Comparison of ENCODE assay signal across 9 cellular contexts in genomic region chr11:128653828-128654231, GRCh38. TPM values are rescaled to one million over a fixed set of nuclear protein-coding genes. Genes with fewer than 3 reads are reported as not detected.
DNase-seq lines count a peak whose midpoint lies in the region; ATAC-seq and TF ChIP-seq lines count a peak whose summit lies in the region.
"Had no signal": no experiment of that assay in that cellular context is flagged by ENCODE, and none has a peak within 500 bp of the region (broad histone marks: within the 10 kb centered on the region; RNA-seq: fewer than 3 reads in every experiment).

No MANE protein-coding gene starts in this region.

- CTCF ChIA-PET in activated CD4-positive, alpha-beta memory T cell treated with anti-CD3 and anti-CD28 coated beads for 36 hours (lab: Charles Lee) = no interaction called here
- CTCF ChIA-PET in activated CD4-positive, alpha-beta T cell treated with anti-CD3 and anti-CD28 coated beads, Interleukin-2, amount 10 ng/mL, durations not matched to agents 7 days and 5 days (lab: Charles Lee) = interaction anchor here (0.9 kb wide), 1 partner anchor 31 kb away, joined by 3 read pairs; no protein-coding TSS in a partner anchor

- H3K27ac Mint-ChIP-seq in nephron progenitor cell = no peak overlapping the region
- H3K27ac Mint-ChIP-seq in activated CD4-positive, alpha-beta memory T cell treated with anti-CD3 and anti-CD28 coated beads for 36 hours = no peak overlapping the region
- H3K27ac Mint-ChIP-seq in activated CD4-positive, alpha-beta T cell treated with anti-CD3 and anti-CD28 coated beads, Interleukin-2, amount 10 ng/mL, durations not matched to agents 7 days and 5 days = no peak overlapping the region

- ATAC-seq in GM21529 (IDR thresholded peaks at IDR 0.05; ENCODE audit: unreplicated experiment) = no peak

- H3K4me1 Mint-ChIP-seq in nephron progenitor cell = peaks cover 11% of the 10 kb centered on the region
- H3K4me1 Mint-ChIP-seq in activated CD4-positive, alpha-beta memory T cell treated with anti-CD3 and anti-CD28 coated beads for 36 hours (ENCODE audit: low read depth) = peaks cover 6% of the 10 kb centered on the region
- H3K4me1 Mint-ChIP-seq in activated CD4-positive, alpha-beta T cell treated with anti-CD3 and anti-CD28 coated beads, Interleukin-2, amount 10 ng/mL, durations not matched to agents 7 days and 5 days = no peaks in the 10 kb centered on the region

- no peak for TF ChIP-seq CTCF in nephron progenitor cell (IDR thresholded peaks at IDR 0.05)

- intact Hi-C loops in activated CD4-positive, alpha-beta memory T cell treated with anti-CD3 and anti-CD28 coated beads for 36 hours (cut with micrococcal nuclease) = no loop called here

- no peak overlapping the region for H3K4me3 Mint-ChIP-seq in nephron progenitor cell
- H3K4me3 Mint-ChIP-seq in activated CD4-positive, alpha-beta memory T cell treated with anti-CD3 and anti-CD28 coated beads for 36 hours = no peak overlapping the region
- H3K4me3 Mint-ChIP-seq in activated CD4-positive, alpha-beta T cell treated with anti-CD3 and anti-CD28 coated beads, Interleukin-2, amount 10 ng/mL, durations not matched to agents 7 days and 5 days = no peak overlapping the region

- peaks cover 3% of the 10 kb centered on the region for H3K9me3 Mint-ChIP-seq in nephron progenitor cell
- H3K9me3 Mint-ChIP-seq in activated CD4-positive, alpha-beta memory T cell treated with anti-CD3 and anti-CD28 coated beads for 36 hours = no peaks in the 10 kb centered on the region
- H3K9me3 Mint-ChIP-seq in activated CD4-positive, alpha-beta T cell treated with anti-CD3 and anti-CD28 coated beads, Interleukin-2, amount 10 ng/mL, durations not matched to agents 7 days and 5 days = peaks cover 2% of the 10 kb centered on the region

- H3K36me3 Mint-ChIP-seq in nephron progenitor cell (ENCODE audit: low read depth) = peaks cover 5% of the 10 kb centered on the region
- no peaks in the 10 kb centered on the region for H3K36me3 Mint-ChIP-seq in activated CD4-positive, alpha-beta memory T cell treated with anti-CD3 and anti-CD28 coated beads for 36 hours
- H3K36me3 Mint-ChIP-seq in activated CD4-positive, alpha-beta T cell treated with anti-CD3 and anti-CD28 coated beads, Interleukin-2, amount 10 ng/mL, durations not matched to agents 7 days and 5 days (ENCODE audit: low read depth) = no peaks in the 10 kb centered on the region

- DNase-seq in AG08395 (ENCODE audit: low spot score) = peak; percentile 35
- DNase-seq in NCI-H526 (lab: John Stamatoyannopoulos, UW) = peak; percentile 37 to 69
- peak; percentile 10 for DNase-seq in fibroblast of the conjunctiva (ENCODE audit: low read depth)
- DNase-seq in nephron progenitor cell = peak; percentile 12
- DNase-seq in effector CD8-positive, alpha-beta T cell (lab: John Stamatoyannopoulos, UW) = no peak
- no peak for DNase-seq in activated CD4-positive, alpha-beta memory T cell treated with anti-CD3 and anti-CD28 coated beads for 36 hours
- DNase-seq in activated CD4-positive, alpha-beta T cell treated with anti-CD3 and anti-CD28 coated beads, Interleukin-2, amount 10 ng/mL, durations not matched to agents 7 days and 5 days = no peak
- DNase-seq: activated CD4-positive, alpha-beta T cell treated with anti-CD3 and anti-CD28 coated beads for 1 hour had no signal

- H3K27me3 Mint-ChIP-seq in nephron progenitor cell (ENCODE audit: low read depth, poor library complexity) = peaks cover 18% of the 10 kb centered on the region
- H3K27me3 Mint-ChIP-seq in activated CD4-positive, alpha-beta memory T cell treated with anti-CD3 and anti-CD28 coated beads for 36 hours = peaks cover 4% of the 10 kb centered on the region
- peaks cover 18% of the 10 kb centered on the region for H3K27me3 Mint-ChIP-seq in activated CD4-positive, alpha-beta T cell treated with anti-CD3 and anti-CD28 coated beads, Interleukin-2, amount 10 ng/mL, durations not matched to agents 7 days and 5 days

- POLR2A ChIA-PET in activated CD4-positive, alpha-beta memory T cell treated with anti-CD3 and anti-CD28 coated beads for 36 hours (lab: Charles Lee) = no interaction called here
- POLR2A ChIA-PET in activated CD4-positive, alpha-beta T cell treated with anti-CD3 and anti-CD28 coated beads, Interleukin-2, amount 10 ng/mL, durations not matched to agents 7 days and 5 days (lab: Charles Lee) = no interaction called here

RNA-seq across cellular contexts. Expression of gene FLI1, which starts 40.0 kb away (rescaled TPM):
- total RNA-seq in activated CD4-positive, alpha-beta memory T cell treated with anti-CD3 and anti-CD28 coated beads for 36 hours = 10 to 100 TPM; 60.3 to 63.7 TPM
- 100 to 1,000 TPM; 106 to 134 TPM for total RNA-seq in activated CD4-positive, alpha-beta T cell treated with anti-CD3 and anti-CD28 coated beads, Interleukin-2, amount 10 ng/mL, durations not matched to agents 7 days and 5 days

Comparison
In these comparisons a context has a peak if more than half of its experiments do, and no peak if none do; other contexts are left out.
1. DNase-seq: peak in AG08395 (single experiment), NCI-H526 (2 of 2), fibroblast of the conjunctiva (single experiment) and nephron progenitor cell (single experiment); none in effector CD8-positive, alpha-beta T cell (single experiment), activated CD4-positive, alpha-beta memory T cell treated with anti-CD3 and anti-CD28 coated beads for 36 hours (single experiment) and activated CD4-positive, alpha-beta T cell treated with anti-CD3 and anti-CD28 coated beads, Interleukin-2, amount 10 ng/mL, durations not matched to agents 7 days and 5 days (single experiment).